In genomic region chr9:69131682-69132081, GRCh38 we compare ENCODE assay signal across 1 cellular context.
TF ChIP-seq lines count a peak whose summit lies in the region.

No MANE protein-coding gene starts in this region.

TF ChIP-seq in HepG2, 621 proteins besides CTCF, POLR2A, EP300 and RAD21 (continued from another document and continues in another):
- TF ChIP-seq SRSF4 (IDR thresholded peaks at IDR 0.05; ENCODE audit: low read depth, low read length, poor library complexity, severe bottlenecking) (no peak), ZNF235 (CRISPR knock-in tag; IDR thresholded peaks at IDR 0.05; ENCODE audit: borderline replicate concordance) (no peak), FUBP1 (CRISPR knock-in tag; IDR thresholded peaks at IDR 0.05; ENCODE audit: borderline replicate concordance) (no peak), PRDM4 (CRISPR knock-in tag; IDR thresholded peaks at IDR 0.05; ENCODE audit: borderline replicate concordance) (no peak), NR0B2 (CRISPR knock-in tag; IDR thresholded peaks at IDR 0.05) (no peak), BCL6 (CRISPR knock-in tag; IDR thresholded peaks at IDR 0.05) (no peak), ZNF124 (CRISPR knock-in tag; IDR thresholded peaks at IDR 0.05) (0 out of 2 replicates have a peak, but pooled peaks have one; percentile 43), ZNF230 (CRISPR knock-in tag; IDR thresholded peaks at IDR 0.05) (no peak), ZNF720 (CRISPR knock-in tag; IDR thresholded peaks at IDR 0.05) (no peak), NR2F1 (CRISPR knock-in tag; IDR thresholded peaks at IDR 0.05) (no peak), ELK4 (CRISPR knock-in tag; IDR thresholded peaks at IDR 0.05; ENCODE audit: borderline replicate concordance) (no peak), PHF21A (CRISPR knock-in tag; IDR thresholded peaks at IDR 0.05) (peak; percentile 70), ATF1 (CRISPR knock-in tag; IDR thresholded peaks at IDR 0.05) (no peak), CEBPZ (IDR thresholded peaks at IDR 0.05; ENCODE audit: low read length) (no peak), PLRG1 (conservative IDR thresholded peaks at IDR 0.05) (no peak), SRSF1 (optimal IDR thresholded peaks at IDR 0.05; ENCODE audit: low read depth, low read length) (no peak), YEATS4 (CRISPR knock-in tag; IDR thresholded peaks at IDR 0.05; ENCODE audit: borderline replicate concordance) (no peak), SOX13 (IDR thresholded peaks at IDR 0.05) (no peak), SOX13 (CRISPR knock-in tag; conservative IDR thresholded peaks at IDR 0.05 in 1 of 2, IDR thresholded peaks at IDR 0.05 in 1 of 2) (peak in 1 of 2 experiments; percentile 55; a peak in 1 of 4 replicates), THAP9 (CRISPR knock-in tag; IDR thresholded peaks at IDR 0.05; ENCODE audit: borderline replicate concordance) (no peak), NKX3-1 (CRISPR knock-in tag; IDR thresholded peaks at IDR 0.05) (no peak), ZNF766 (CRISPR knock-in tag; IDR thresholded peaks at IDR 0.05; ENCODE audit: borderline replicate concordance) (no peak), ZBTB14 (CRISPR knock-in tag; IDR thresholded peaks at IDR 0.05) (no peak), ZNF839 (CRISPR knock-in tag; IDR thresholded peaks at IDR 0.05; ENCODE audit: borderline replicate concordance) (no peak), POLR2AphosphoS2 (IDR thresholded peaks at IDR 0.05; ENCODE audit: low read depth, low read length) (no peak), CCDC6 (CRISPR knock-in tag; IDR thresholded peaks at IDR 0.05) (no peak), MEF2D (CRISPR knock-in tag; IDR thresholded peaks at IDR 0.05) (0 out of 2 replicates have a peak, but pooled peaks have one; percentile 34), FOXM1 (CRISPR knock-in tag; IDR thresholded peaks at IDR 0.05) (no peak), PBX2 (CRISPR knock-in tag; IDR thresholded peaks at IDR 0.05) (no peak), ZFP90 (CRISPR knock-in tag; IDR thresholded peaks at IDR 0.05; ENCODE audit: borderline replicate concordance) (no peak), KAT8 (CRISPR knock-in tag; IDR thresholded peaks at IDR 0.05) (no peak), HNF1A (IDR thresholded peaks at IDR 0.05; ENCODE audit: low read depth) (0 out of 2 replicates have a peak, but pooled peaks have one; percentile 17), HNF1A (CRISPR knock-in tag; IDR thresholded peaks at IDR 0.05; ENCODE audit: borderline replicate concordance) (no peak), ZNF260 (CRISPR knock-in tag; IDR thresholded peaks at IDR 0.05; ENCODE audit: borderline replicate concordance, low read depth) (no peak), FOSL1 (CRISPR knock-in tag; IDR thresholded peaks at IDR 0.05; ENCODE audit: borderline replicate concordance) (no peak), TERF1 (CRISPR knock-in tag; IDR thresholded peaks at IDR 0.05) (no peak), SRF (IDR thresholded peaks at IDR 0.05; ENCODE audit: low read depth, low read length) (peak; percentile 47; the same call in 1 of the 2 replicates), NBN (conservative IDR thresholded peaks at IDR 0.05) (no peak)
